In genomic region chr19:48833049-48833448, GRCh38 we compare ENCODE assay signal across 1 cellular context.
TF ChIP-seq lines count a peak whose summit lies in the region.

No MANE protein-coding gene starts in this region.

TF ChIP-seq in GM23338, 12 proteins besides CTCF, POLR2A, EP300 and RAD21 (continued from another document):
- TF ChIP-seq ZNF462 (CRISPR knock-in tag; IDR thresholded peaks at IDR 0.05) = no peak
